ENCODE assay signal across 13 cellular contexts in genomic region chr14:89011727-89012271, GRCh38.
DNase-seq lines count a peak whose midpoint lies in the region; ATAC-seq and TF ChIP-seq lines count a peak whose summit lies in the region.
"Had no signal": no experiment of that assay in that cellular context is flagged by ENCODE, and none has a peak within 500 bp of the region (broad histone marks: within the 10 kb centered on the region; RNA-seq: fewer than 3 reads in every experiment).

No MANE protein-coding gene starts in this region.

- H3K4me3 ChIP-seq in Peyer's patch (peak overlapping the region in 2 of 4 donors; percentile 32 to 37), endocrine pancreas (ENCODE audit: control insufficient read depth, insufficient read depth, low read length) (peak overlapping the region; percentile 83), mucosa of stomach (ENCODE audit: low read length) (peak overlapping the region; percentile 6), PC-3 (ENCODE audit: low read length) (no peak overlapping the region)
- H3K4me3 ChIP-seq: ascending aorta, SJSA1 had no signal

- TF ChIP-seq POLR2A in Peyer's patch (IDR thresholded peaks at IDR 0.05), result no peak

- no peaks in the 10 kb centered on the region for H3K27me3 ChIP-seq in Peyer's patch
- no peaks in the 10 kb centered on the region for H3K27me3 ChIP-seq in endocrine pancreas (ENCODE audit: control insufficient read depth, insufficient read depth, low read length)
- no peaks in the 10 kb centered on the region for H3K27me3 ChIP-seq in mucosa of stomach (ENCODE audit: control insufficient read depth, insufficient read depth, low read length)
- H3K27me3 ChIP-seq in PC-3 (ENCODE audit: low read length), result no peaks in the 10 kb centered on the region
- H3K27me3 ChIP-seq: ascending aorta, SJSA1 had no signal

- no peaks in the 10 kb centered on the region for H3K9me2 ChIP-seq in PC-3 (replicated peaks; ENCODE audit: low read length)

- no peaks in the 10 kb centered on the region for H3F3A ChIP-seq in PC-3 (ENCODE audit: low read length, unreplicated experiment)

- BruUV-seq in PC-3 (replicated peaks; lab: Mats Ljungman, UMichigan), result no TSS peak

- H3K4me2 ChIP-seq in PC-3 (ENCODE audit: low read length), result no peak overlapping the region

- H3K9ac ChIP-seq in endocrine pancreas (ENCODE audit: control insufficient read depth, insufficient read depth, low read length), result peak overlapping the region; percentile 44
- H3K9ac ChIP-seq in mucosa of stomach (ENCODE audit: low read length), result no peak overlapping the region
- H3K9ac ChIP-seq in PC-3 (ENCODE audit: low read length), result no peak overlapping the region

- H3K9me3 ChIP-seq in Peyer's patch (no peaks in the 10 kb centered on the region), endocrine pancreas (ENCODE audit: control insufficient read depth, low read length) (no peaks in the 10 kb centered on the region), mucosa of stomach (ENCODE audit: control insufficient read depth, low read length) (no peaks in the 10 kb centered on the region), PC-3 (ENCODE audit: low read length) (no peaks in the 10 kb centered on the region)
- H3K9me3 ChIP-seq: ascending aorta, SJSA1 had no signal

- no peak overlapping the region for H2AFZ ChIP-seq in PC-3 (ENCODE audit: low read length)

- ATAC-seq in PC-3 (no peak), HG03159 (IDR thresholded peaks at IDR 0.05; ENCODE audit: unreplicated experiment) (no peak)
- ATAC-seq: stimulated activated naive B cell treated with anti-CD40 and anti-IgM and Interleukin-4, amounts not matched to agents 10 μg/mL and 1 μg/mL and 100 μg/mL, for 72 hours had no signal

- no peak for TF ChIP-seq CTCF in Peyer's patch (IDR thresholded peaks at IDR 0.05)
- TF ChIP-seq CTCF in PC-3 (conservative IDR thresholded peaks at IDR 0.05; ENCODE audit: low read depth, low read length), result no peak

- H3K79me2 ChIP-seq in PC-3 (ENCODE audit: low read length), result no peaks in the 10 kb centered on the region

- CTCF ChIA-PET in PC-3 (lab: Charles Lee), result no interaction called here

- H3K36me3 ChIP-seq in Peyer's patch, result no peaks in the 10 kb centered on the region
- H3K36me3 ChIP-seq in endocrine pancreas (ENCODE audit: control insufficient read depth, insufficient read depth, low read length), result no peaks in the 10 kb centered on the region
- H3K36me3 ChIP-seq in mucosa of stomach (ENCODE audit: control insufficient read depth, insufficient read depth, low read length), result no peaks in the 10 kb centered on the region
- H3K36me3 ChIP-seq in PC-3 (ENCODE audit: low read depth, low read length), result no peaks in the 10 kb centered on the region
- H3K36me3 ChIP-seq: ascending aorta, SJSA1 had no signal

- peak overlapping the region in 3 of 4 donors; percentile 3 to 50 (median 49) for H3K27ac ChIP-seq in Peyer's patch
- no peak overlapping the region for H3K27ac ChIP-seq in PC-3 (ENCODE audit: low read length)
- H3K27ac ChIP-seq: ascending aorta, SJSA1 had no signal

- peak; percentile 53 for DNase-seq in COLO829 (ENCODE audit: low spot score)
- DNase-seq in Peyer's patch, result no peak
- no peak for DNase-seq in PC-3
- DNase-seq in islet precursor cell, result no peak
- DNase-seq in activated CD4-positive, CD25-positive, alpha-beta regulatory T cell treated with anti-CD3 and anti-CD28 coated beads, Interleukin-2, amount 50 U/mL, for 72 hours, result no peak
- DNase-seq: activated effector memory CD4-positive, alpha-beta T cell treated with anti-CD3 and anti-CD28 coated beads, Interleukin-2, amount 50 U/mL, for 16 hours; cortex of kidney; stimulated activated naive B cell treated with anti-CD40 and anti-IgM and Interleukin-4, amounts not matched to agents 10 μg/mL and 1 μg/mL and 100 μg/mL, for 72 hours had no signal

- intact Hi-C loops in PC-3 (cut with micrococcal nuclease), result loop anchor here (1.0 kb wide), 1 partner anchor 92 kb away; no protein-coding TSS in a partner anchor

- H4K20me1 ChIP-seq in PC-3 (ENCODE audit: low read length), result no peaks in the 10 kb centered on the region

- no peaks in the 10 kb centered on the region for H3K4me1 ChIP-seq in Peyer's patch
- no peaks in the 10 kb centered on the region for H3K4me1 ChIP-seq in endocrine pancreas (ENCODE audit: control insufficient read depth, insufficient read depth, low read length)
- no peaks in the 10 kb centered on the region for H3K4me1 ChIP-seq in mucosa of stomach (ENCODE audit: control insufficient read depth, insufficient read depth, low read length)
- H3K4me1 ChIP-seq in PC-3 (ENCODE audit: insufficient read depth, low read length), result peaks cover 3% of the 10 kb centered on the region; the same call in 1 of the 2 replicates
- H3K4me1 ChIP-seq: ascending aorta, SJSA1 had no signal

- POLR2A ChIA-PET in PC-3 (lab: Charles Lee; ENCODE audit: unreplicated experiment), result no interaction called here
